In genomic region chr12:109192358-109192757, GRCh38 we compare ENCODE assay signal across 15 cellular contexts.
DNase-seq lines count a peak whose midpoint lies in the region; ATAC-seq and TF ChIP-seq lines count a peak whose summit lies in the region.
"Had no signal": no experiment of that assay in that cellular context is flagged by ENCODE, and none has a peak within 500 bp of the region (broad histone marks: within the 10 kb centered on the region; RNA-seq: fewer than 3 reads in every experiment).

No MANE protein-coding gene starts in this region.

- H3K27me3 ChIP-seq in MG63, result no peaks in the 10 kb centered on the region

- no peaks in the 10 kb centered on the region for H3K27me3 Mint-ChIP-seq in Calu3 (ENCODE audit: unreplicated experiment)
- H3K27me3 Mint-ChIP-seq: activated T-helper 17 cell treated with anti-CD3 and anti-CD28 coated beads, Interleukin-2, amount 50 U/mL, for 72 hours; brain; IgD-negative memory B cell had no signal

- peak; percentile 7 for DNase-seq in Calu3
- DNase-seq in MG63, result peak; percentile 60
- peak; percentile 21 for DNase-seq in epidermal melanocyte (ENCODE audit: insufficient read length, low spot score)
- DNase-seq in omental fat pad (ENCODE audit: low spot score), result no peak
- no peak for DNase-seq in T-helper 2 cell
- no peak for DNase-seq in mucosa of gallbladder (ENCODE audit: low spot score)
- DNase-seq: activated CD4-positive, alpha-beta T cell treated with anti-CD3 and anti-CD28 coated beads, Interleukin-2, amount 50 U/mL, for 1 hour had no signal

- no peak overlapping the region for H3K4me3 Mint-ChIP-seq in Calu3 (ENCODE audit: low read depth, unreplicated experiment)
- H3K4me3 Mint-ChIP-seq: activated T-helper 17 cell treated with anti-CD3 and anti-CD28 coated beads, Interleukin-2, amount 50 U/mL, for 72 hours; brain; GM23338; IgD-negative memory B cell; T-helper 1 cell treated with Interleukin-12 subunit alpha and Interleukin-12 subunit beta and Interleukin-4 antibody, amounts not matched to agents 30 μg/mL and 1 μg/mL, for 36 hours had no signal

- peak; percentile 88 for ATAC-seq in omental fat pad (ENCODE audit: low FRiP score)
- no peak for ATAC-seq in HG02970 (IDR thresholded peaks at IDR 0.05; ENCODE audit: low FRiP score, unreplicated experiment)
- ATAC-seq in HG03095 (IDR thresholded peaks at IDR 0.05; ENCODE audit: unreplicated experiment), result no peak
- ATAC-seq: activated T-helper 17 cell treated with anti-CD3 and anti-CD28 coated beads, Interleukin-2, amount 50 U/mL, for 72 hours; GM12878; GM23338 had no signal

- H3K27ac Mint-ChIP-seq in Calu3 (ENCODE audit: unreplicated experiment), result no peak overlapping the region
- H3K27ac Mint-ChIP-seq: activated T-helper 17 cell treated with anti-CD3 and anti-CD28 coated beads, Interleukin-2, amount 50 U/mL, for 72 hours; brain; GM23338; IgD-negative memory B cell; T-helper 1 cell treated with Interleukin-12 subunit alpha and Interleukin-12 subunit beta and Interleukin-4 antibody, amounts not matched to agents 30 μg/mL and 1 μg/mL, for 36 hours had no signal

- H3K36me3 Mint-ChIP-seq in Calu3 (ENCODE audit: insufficient read depth, unreplicated experiment), result no peaks in the 10 kb centered on the region

- intact Hi-C loops in Calu3 (cut with micrococcal nuclease; ENCODE audit: unreplicated experiment), result no loop called here

- no peaks in the 10 kb centered on the region for H3K4me1 Mint-ChIP-seq in Calu3 (ENCODE audit: low read depth, unreplicated experiment)
- H3K4me1 Mint-ChIP-seq: activated T-helper 17 cell treated with anti-CD3 and anti-CD28 coated beads, Interleukin-2, amount 50 U/mL, for 72 hours; brain; GM23338; IgD-negative memory B cell had no signal

- TF ChIP-seq CTCF in Calu3 (IDR thresholded peaks at IDR 0.05; ENCODE audit: unreplicated experiment) (no peak), omental fat pad (IDR thresholded peaks at IDR 0.05) (no peak)

- no peak overlapping the region for H3K4me3 ChIP-seq in MG63
- H3K4me3 ChIP-seq: GM12878, GM23338 had no signal

- CTCF ChIA-PET in Calu3 (lab: Charles Lee), result no interaction called here

- H3K9me3 Mint-ChIP-seq in Calu3 (ENCODE audit: low read depth, unreplicated experiment), result no peaks in the 10 kb centered on the region
- H3K9me3 Mint-ChIP-seq: activated T-helper 17 cell treated with anti-CD3 and anti-CD28 coated beads, Interleukin-2, amount 50 U/mL, for 72 hours; brain; GM23338; T-helper 1 cell treated with Interleukin-12 subunit alpha and Interleukin-12 subunit beta and Interleukin-4 antibody, amounts not matched to agents 30 μg/mL and 1 μg/mL, for 36 hours had no signal

- BruUV-seq in Calu3 (replicated peaks; lab: Mats Ljungman, UMichigan), result no TSS peak

- no peaks in the 10 kb centered on the region for H3K36me3 ChIP-seq in MG63

- H3K9me3 ChIP-seq in MG63, result no peaks in the 10 kb centered on the region

Comparison
In these comparisons a context has a peak if more than half of its experiments do, and no peak if none do; other contexts are left out.
1. DNase-seq: peak in Calu3 (single experiment), MG63 (single experiment) and epidermal melanocyte (single experiment); none in omental fat pad (single experiment), T-helper 2 cell (0 of 5) and mucosa of gallbladder (single experiment).